In genomic region chrX:139077303-139078131, GRCh38 we compare ENCODE assay signal across 15 cellular contexts.
DNase-seq lines count a peak whose midpoint lies in the region; ATAC-seq, FAIRE-seq and TF ChIP-seq lines count a peak whose summit lies in the region.
"Had no signal": no experiment of that assay in that cellular context is flagged by ENCODE, and none has a peak within 500 bp of the region (broad histone marks: within the 10 kb centered on the region; RNA-seq: fewer than 3 reads in every experiment).

No MANE protein-coding gene starts in this region.

- peak; percentile 13 for DNase-seq in HFFc6
- DNase-seq in astrocyte (ENCODE audit: low read depth), result peak; percentile 72
- peak; percentile 86 for DNase-seq in kidney tubule cell (ENCODE audit: low spot score)
- no peak for DNase-seq in NCI-H1930 (lab: John Stamatoyannopoulos, UW)
- no peak for DNase-seq in SHP77 (lab: John Stamatoyannopoulos, UW)
- DNase-seq in mucosa of descending colon, result no peak
- no peak for DNase-seq in NCI-H82 (lab: John Stamatoyannopoulos, UW)
- DNase-seq: cerebellar nuclear complex, DMS153, hypothalamus, NCI-H1092 had no signal

- peak overlapping the region; percentile 37 for H3K9ac ChIP-seq in astrocyte (ENCODE audit: low read length)

- H2AFZ ChIP-seq in ACC112 (ENCODE audit: low read length, unreplicated experiment), result no peak overlapping the region
- no peak overlapping the region for H2AFZ ChIP-seq in astrocyte (ENCODE audit: low read depth, low read length)

- H3K4me1 Mint-ChIP-seq in HFFc6 (ENCODE audit: low read depth), result no peaks in the 10 kb centered on the region
- no peaks in the 10 kb centered on the region for H3K4me1 Mint-ChIP-seq in astrocyte (ENCODE audit: low read depth, unreplicated experiment)

- FAIRE-seq in astrocyte (lab: Jason Lieb, UNC), result peak; percentile 97

- H3K36me3 Mint-ChIP-seq in HFFc6 (ENCODE audit: low read depth), result no peaks in the 10 kb centered on the region
- no peaks in the 10 kb centered on the region for H3K36me3 Mint-ChIP-seq in astrocyte (ENCODE audit: low read depth, unreplicated experiment)
- H3K36me3 Mint-ChIP-seq: activated naive CD4-positive, alpha-beta T cell treated with anti-CD3 and anti-CD28 coated beads, Interleukin-2, amount 50 U/mL, for 72 hours had no signal

- H3K79me2 ChIP-seq in ACC112 (ENCODE audit: control insufficient read depth, insufficient read depth, low read length, unreplicated experiment), result no peaks in the 10 kb centered on the region
- H3K79me2 ChIP-seq in astrocyte (ENCODE audit: insufficient read depth, low read length), result no peaks in the 10 kb centered on the region

- H3K27ac ChIP-seq in ACC112 (ENCODE audit: low read depth, low read length), result peak overlapping the region; percentile 85
- peak overlapping the region; percentile 73 for H3K27ac ChIP-seq in astrocyte (ENCODE audit: low read depth, low read length)
- H3K27ac ChIP-seq: suprapubic skin had no signal

- H3K36me3 ChIP-seq in ACC112 (ENCODE audit: insufficient read depth, low read length) (no peaks in the 10 kb centered on the region), astrocyte (ENCODE audit: insufficient read depth, low read length) (no peaks in the 10 kb centered on the region), mucosa of descending colon (ENCODE audit: low read depth) (no peaks in the 10 kb centered on the region)
- H3K36me3 ChIP-seq: suprapubic skin had no signal

- TF ChIP-seq CTCF in HFFc6 (IDR thresholded peaks at IDR 0.05) (no peak), astrocyte (IDR thresholded peaks at IDR 0.05; ENCODE audit: insufficient read depth, low read depth, low read length) (no peak), mucosa of descending colon (IDR thresholded peaks at IDR 0.05) (no peak)

- intact Hi-C loops in mucosa of descending colon (cut with DNase I, micrococcal nuclease), result no loop called here

- peak overlapping the region; percentile 67 for H3K4me2 ChIP-seq in astrocyte (ENCODE audit: low read length)

- no peak for ATAC-seq in mucosa of descending colon
- ATAC-seq: activated naive CD4-positive, alpha-beta T cell treated with anti-CD3 and anti-CD28 coated beads, Interleukin-2, amount 50 U/mL, for 72 hours had no signal

- H3K9me3 Mint-ChIP-seq in HFFc6 (peaks cover 8% of the 10 kb centered on the region; the same call in 1 of the 2 replicates), astrocyte (ENCODE audit: unreplicated experiment) (no peaks in the 10 kb centered on the region)

- H4K20me1 ChIP-seq in astrocyte (ENCODE audit: insufficient read depth, low read length), result no peaks in the 10 kb centered on the region

- H3K4me3 Mint-ChIP-seq in HFFc6 (no peak overlapping the region), astrocyte (ENCODE audit: unreplicated experiment) (no peak overlapping the region)

- H3K27me3 Mint-ChIP-seq in HFFc6 (ENCODE audit: insufficient read depth) (peaks cover 1% of the 10 kb centered on the region; the same call in 1 of the 2 replicates), astrocyte (ENCODE audit: low read depth, unreplicated experiment) (no peaks in the 10 kb centered on the region)

- no peaks in the 10 kb centered on the region for H3K9me3 ChIP-seq in astrocyte (ENCODE audit: insufficient read depth, low read depth, low read length)
- H3K9me3 ChIP-seq in mucosa of descending colon, result no peaks in the 10 kb centered on the region
- H3K9me3 ChIP-seq: suprapubic skin had no signal

- H3K4me3 ChIP-seq in ACC112 (ENCODE audit: low read depth, low read length) (0 out of 2 replicates have a peak overlapping the region, but pooled peaks have one; percentile 16), astrocyte (ENCODE audit: insufficient read depth, low read depth, low read length) (no peak overlapping the region), mucosa of descending colon (no peak overlapping the region)
- H3K4me3 ChIP-seq: lung, suprapubic skin had no signal

- H3K27ac Mint-ChIP-seq in HFFc6 (no peak overlapping the region), astrocyte (ENCODE audit: unreplicated experiment) (peak overlapping the region; percentile 31)
- H3K27ac Mint-ChIP-seq: activated naive CD4-positive, alpha-beta T cell treated with anti-CD3 and anti-CD28 coated beads, Interleukin-2, amount 50 U/mL, for 72 hours had no signal

- no peaks in the 10 kb centered on the region for H3K27me3 ChIP-seq in ACC112 (ENCODE audit: insufficient read depth, low read length)
- H3K27me3 ChIP-seq in astrocyte (ENCODE audit: insufficient read depth, low read length), result no peaks in the 10 kb centered on the region
- H3K27me3 ChIP-seq: suprapubic skin had no signal

- H3K4me1 ChIP-seq in ACC112 (ENCODE audit: control insufficient read depth, insufficient read depth, low read length, unreplicated experiment), result peaks cover 8% of the 10 kb centered on the region
- H3K4me1 ChIP-seq in astrocyte (ENCODE audit: insufficient read depth, low read length), result peaks cover 7% of the 10 kb centered on the region
- no peaks in the 10 kb centered on the region for H3K4me1 ChIP-seq in mucosa of descending colon (ENCODE audit: low read depth)
- H3K4me1 ChIP-seq: suprapubic skin had no signal

Comparison
In these comparisons a context has a peak if more than half of its experiments do, and no peak if none do; other contexts are left out.
1. DNase-seq: peak in HFFc6 (single experiment), astrocyte (single experiment) and kidney tubule cell (single experiment); none in NCI-H1930 (0 of 2), SHP77 (0 of 2), mucosa of descending colon (0 of 3) and NCI-H82 (single experiment).